Comparison of ENCODE assay signal across 8 cellular contexts in the genomic region with DNA sequence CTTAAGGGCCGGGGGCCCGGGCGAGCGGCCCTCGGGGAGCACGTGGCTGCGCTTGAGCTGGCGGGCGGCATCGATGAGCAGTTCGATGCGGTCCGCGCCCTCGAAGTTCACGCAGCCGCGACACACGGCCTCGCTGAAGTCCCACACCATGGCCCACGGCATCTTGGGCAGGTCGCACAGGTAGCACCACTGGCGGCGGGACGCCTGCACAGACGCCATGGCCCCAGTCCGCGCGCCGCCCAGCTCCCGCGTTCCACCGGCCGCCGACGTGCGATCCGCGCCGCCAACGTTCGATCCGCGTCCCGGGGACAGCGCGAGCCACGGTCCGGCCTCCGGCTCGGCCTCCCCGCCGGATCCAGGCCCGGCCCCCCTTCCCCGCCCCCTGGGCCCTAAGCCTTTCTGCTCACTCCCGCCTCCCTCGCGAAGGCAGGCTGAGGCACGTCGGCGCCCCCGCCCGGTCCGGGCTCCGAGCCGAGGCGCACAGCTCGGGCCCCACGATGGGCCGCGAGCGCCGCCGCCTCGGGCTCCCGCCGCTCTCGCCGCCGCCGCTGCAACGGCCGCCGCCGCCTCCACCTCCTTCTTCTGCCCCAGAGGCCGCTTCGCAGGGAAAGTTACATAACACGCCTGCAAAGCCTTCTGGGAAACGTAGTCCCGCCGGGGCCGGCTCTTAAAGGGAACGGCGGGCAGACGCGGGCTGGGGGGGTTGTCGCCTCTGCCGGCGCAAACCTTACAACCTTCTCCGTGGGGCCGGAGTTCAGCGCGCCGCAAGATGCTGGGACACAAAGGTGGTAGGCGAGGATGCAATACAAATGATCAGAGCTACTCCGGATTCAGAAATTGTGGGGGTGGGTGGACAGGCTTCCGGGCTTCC. TPM values are rescaled to one million over a fixed set of nuclear protein-coding genes. Genes with fewer than 3 reads are reported as not detected.
DNase-seq lines count a peak whose midpoint lies in the region; ATAC-seq and TF ChIP-seq lines count a peak whose summit lies in the region.

A gene with protein sequence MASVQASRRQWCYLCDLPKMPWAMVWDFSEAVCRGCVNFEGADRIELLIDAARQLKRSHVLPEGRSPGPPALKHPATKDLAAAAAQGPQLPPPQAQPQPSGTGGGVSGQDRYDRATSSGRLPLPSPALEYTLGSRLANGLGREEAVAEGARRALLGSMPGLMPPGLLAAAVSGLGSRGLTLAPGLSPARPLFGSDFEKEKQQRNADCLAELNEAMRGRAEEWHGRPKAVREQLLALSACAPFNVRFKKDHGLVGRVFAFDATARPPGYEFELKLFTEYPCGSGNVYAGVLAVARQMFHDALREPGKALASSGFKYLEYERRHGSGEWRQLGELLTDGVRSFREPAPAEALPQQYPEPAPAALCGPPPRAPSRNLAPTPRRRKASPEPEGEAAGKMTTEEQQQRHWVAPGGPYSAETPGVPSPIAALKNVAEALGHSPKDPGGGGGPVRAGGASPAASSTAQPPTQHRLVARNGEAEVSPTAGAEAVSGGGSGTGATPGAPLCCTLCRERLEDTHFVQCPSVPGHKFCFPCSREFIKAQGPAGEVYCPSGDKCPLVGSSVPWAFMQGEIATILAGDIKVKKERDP (minus strand): TSS at position 586 of the 871 bp plus-strand sequence. CDS start 367 bp downstream, at position 219.

- TF ChIP-seq POLR2A in GM10847 (IDR thresholded peaks at IDR 0.05; ENCODE audit: extremely low read depth, insufficient read length) (peak; percentile 62), adrenal gland (IDR thresholded peaks at IDR 0.05) (peak; percentile 69 to 90), upper lobe of left lung (IDR thresholded peaks at IDR 0.05) (peak in 2 of 4 donors; percentile 55 to 77)

- H3K4me1 ChIP-seq in adrenal gland (replicated peaks in 1 of 2), result peaks cover 4 to 41% of the 10 kb centered on the region in 2 donors
- peaks cover 15 to 45% (median 37%) of the 10 kb centered on the region in 9 donors for H3K4me1 ChIP-seq in heart right ventricle
- H3K4me1 ChIP-seq in upper lobe of left lung, result peaks cover 35 to 52% (median 42%) of the 10 kb centered on the region in 4 donors

- no peak for TF ChIP-seq EP300 in upper lobe of left lung (IDR thresholded peaks at IDR 0.05)

- DNase-seq in NCI-H1694 treated with DMSO at 0.1 percent for 48 hours (lab: John Stamatoyannopoulos, UW) (peak; percentile 88), adrenal gland (peak; percentile 93 to 96 (median 95)), heart right ventricle (peak; percentile 91 to 95), posterior vena cava (ENCODE audit: low spot score) (peak; percentile 97), upper lobe of left lung (peak; percentile 93 to 94)

- intact Hi-C loops in T-helper 1 cell treated with Interleukin-12 subunit alpha and Interleukin-12 subunit beta and Interleukin-4 antibody, amounts not matched to agents 30 ng/mL and 1 ng/mL, for 36 hours (cut with micrococcal nuclease), result loop anchor here (1.0 kb wide), 11 partner anchors 17 to 479 kb away; a partner anchor contains a TSS
- intact Hi-C loops in adrenal gland (cut with DNase I) (no loop called here), heart right ventricle (cut with DNase I) (loop anchor here in 1 of 10 donors (1.0 to 10.0 kb wide), 3 partner anchors 17 to 71 kb away; a partner anchor contains a TSS), posterior vena cava (cut with DNase I) (no loop called here)

- H3K27ac ChIP-seq in adrenal gland (peak within 1 kb of the TSS; percentile 64 to 92 (median 88)), heart right ventricle (peak within 1 kb of the TSS; percentile 79 to 97 (median 92)), upper lobe of left lung (peak within 1 kb of the TSS; percentile 87 to 92 (median 90))

- WGBS in adrenal gland, 4 donors, result 0 to 1% (median 0%) methylated on average over 21 to 107 of the region's 107 CpGs
- WGBS in heart right ventricle, 2 donors, result 1% methylated on average over 94 to 107 of the region's 107 CpGs
- 1% methylated on average over 23 to 41 of the region's 107 CpGs for WGBS in upper lobe of left lung, 2 donors

- H3K36me3 ChIP-seq in adrenal gland (replicated peaks in 1 of 2), result peaks cover 0 to 15% of the 10 kb centered on the region in 2 donors
- peaks cover 0 to 34% (median 7%) of the 10 kb centered on the region in 9 donors for H3K36me3 ChIP-seq in heart right ventricle
- peaks cover 0 to 21% (median 7%) of the 10 kb centered on the region in 4 donors for H3K36me3 ChIP-seq in upper lobe of left lung

- ATAC-seq in HG02798 (IDR thresholded peaks at IDR 0.05; ENCODE audit: poor library complexity, unreplicated experiment) (peak; percentile 62), heart right ventricle (peak; percentile 80 to 96 (median 93)), upper lobe of left lung (ENCODE audit: low FRiP score in 2 of 2) (peak; percentile 89 to 93)

- H3K9me3 ChIP-seq in adrenal gland (replicated peaks in 1 of 3), result no peaks in the 10 kb centered on the region
- no peaks in the 10 kb centered on the region for H3K9me3 ChIP-seq in heart right ventricle
- no peaks in the 10 kb centered on the region for H3K9me3 ChIP-seq in upper lobe of left lung

- H3K27me3 ChIP-seq in adrenal gland, result no peaks in the 10 kb centered on the region
- no peaks in the 10 kb centered on the region for H3K27me3 ChIP-seq in heart right ventricle
- no peaks in the 10 kb centered on the region for H3K27me3 ChIP-seq in upper lobe of left lung

- no peak for TF ChIP-seq CTCF in adrenal gland (IDR thresholded peaks at IDR 0.05)
- TF ChIP-seq CTCF in heart right ventricle (IDR thresholded peaks at IDR 0.05), result peak in 1 of 9 donors; percentile 12
- TF ChIP-seq CTCF in upper lobe of left lung (IDR thresholded peaks at IDR 0.05), result peak in 5 of 6 experiments; percentile 4 to 33 (median 23)

- H3K4me3 ChIP-seq in adrenal gland, result peak within 1 kb of the TSS in 3 of 4 donors; percentile 53 to 81 (median 78)
- H3K4me3 ChIP-seq in heart right ventricle, result peak within 1 kb of the TSS; percentile 56 to 92 (median 80)
- peak within 1 kb of the TSS; percentile 72 to 92 (median 82) for H3K4me3 ChIP-seq in upper lobe of left lung

RNA-seq across cellular contexts. Expression of the gene that starts here (rescaled TPM):
- 15.2 and 16.3 TPM in 2 replicates for total RNA-seq in T-helper 1 cell treated with Interleukin-12 subunit alpha and Interleukin-12 subunit beta and Interleukin-4 antibody, amounts not matched to agents 30 ng/mL and 1 ng/mL, for 36 hours
- total RNA-seq in adrenal gland (10 to 100 TPM; 27.3 to 57.0 (median 39.4) TPM), heart right ventricle (10 to 100 TPM; 15.9 to 23.0 (median 20.3) TPM), posterior vena cava (10 to 100 TPM; 14.3 to 14.5 TPM), upper lobe of left lung (10 to 100 TPM; 23.2 to 36.5 (median 30.5) TPM)
- polyA plus RNA-seq in adrenal gland (10 to 100 TPM in 2 of 3 donors, 1 to 10 TPM in 1; 3.8 to 23.0 (median 18.3) TPM), heart right ventricle (10 to 100 TPM in 1 of 2 donors, 1 to 10 TPM in 1; 8.0 to 13.4 TPM)

Comparison
In these comparisons a context has a peak if more than half of its experiments do, and no peak if none do; other contexts are left out.
1. Peak in every context shown above with its lines: DNase-seq, ATAC-seq, H3K4me3 ChIP-seq and H3K27ac ChIP-seq.
2. CTCF ChIP-seq: peak in upper lobe of left lung (5 of 6); none in adrenal gland (0 of 6).